In the genomic region with DNA sequence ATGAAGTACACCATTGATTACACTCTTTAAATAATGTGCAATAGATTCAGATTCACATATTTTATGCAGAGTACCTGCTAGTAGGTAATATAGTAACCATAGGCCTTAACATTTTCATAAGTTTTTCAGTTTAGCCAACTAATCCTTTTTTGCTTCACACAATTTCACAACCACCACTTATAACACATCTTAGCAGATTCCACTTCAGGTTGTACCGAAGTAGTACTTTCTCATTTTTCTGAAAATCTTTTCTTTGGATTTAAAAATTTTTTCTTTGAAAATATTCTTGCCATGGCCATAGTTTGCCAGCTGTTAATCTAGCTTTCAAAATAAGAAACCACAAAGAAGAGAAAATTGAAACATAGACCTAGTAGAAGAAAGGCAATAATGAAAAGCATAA, we compare ENCODE assay signal across 34 cellular contexts.
"Had no signal": no experiment of that assay in that cellular context is flagged by ENCODE, and none has a peak within 500 bp of the region (broad histone marks: within the 10 kb centered on the region; RNA-seq: fewer than 3 reads in every experiment).

No MANE protein-coding gene starts in this region.

- ATAC-seq: activated naive CD4-positive, alpha-beta T cell treated with anti-CD3 and anti-CD28 coated beads, Interleukin-2, amount 50 U/mL, for 72 hours; activated naive CD8-positive, alpha-beta T cell treated with anti-CD3 and anti-CD28 coated beads, Interleukin-2, amount 50 U/mL, for 24 hours; activated T-cell treated with anti-CD3 and anti-CD28 coated beads, Interleukin-2, amount 50 U/mL, for 4 hours; activated T-cell treated with anti-CD3 and anti-CD28 coated beads, Interleukin-2, amount 50 U/mL, for 72 hours; activated T-helper 17 cell treated with anti-CD3 and anti-CD28 coated beads, Interleukin-2, amount 50 U/mL, for 72 hours; body of pancreas had no signal

- H3K4me3 ChIP-seq: adrenal gland, ascending aorta, body of pancreas, breast epithelium, cardiac muscle cell had no signal

- H3K27me3 ChIP-seq: adrenal gland, ascending aorta, body of pancreas, brain microvascular endothelial cell, breast epithelium, cardiac muscle cell had no signal

- FAIRE-seq: astrocyte, bronchial epithelial cell had no signal

- H3K9me3 ChIP-seq: body of pancreas, breast epithelium had no signal

- H3K27ac ChIP-seq: adrenal gland, ascending aorta, body of pancreas, brain microvascular endothelial cell, breast epithelium, cardiac muscle cell had no signal

- H3K4me1 ChIP-seq: adrenal gland, ascending aorta, body of pancreas, breast epithelium had no signal

- H3K36me3 ChIP-seq: adrenal gland, ascending aorta, brain microvascular endothelial cell, breast epithelium, cardiac muscle cell had no signal

- DNase-seq: activated effector memory CD4-positive, alpha-beta T cell treated with anti-CD3 and anti-CD28 coated beads, Interleukin-2, amount 50 U/mL, for 16 hours; activated effector memory CD4-positive, alpha-beta T cell treated with Interleukin-2 at 50 U/mL for 16 hours; activated gamma-delta T cell; activated gamma-delta T cell treated with Interleukin-2 at 50 U/mL for 16 hours; activated naive CD4-positive, alpha-beta T cell; activated naive CD4-positive, alpha-beta T cell treated with anti-CD3 and anti-CD28 coated beads for 36 hours; activated naive CD4-positive, alpha-beta T cell treated with anti-CD3 and anti-CD28 coated beads, Interleukin-2, amount 10 ng/mL, durations not matched to agents 7 days and 5 days; activated naive CD4-positive, alpha-beta T cell treated with anti-CD3 and anti-CD28 coated beads, Interleukin-2, amount 50 U/mL, for 16 hours; activated naive CD4-positive, alpha-beta T cell treated with Interleukin-2 at 50 U/mL for 16 hours; activated naive CD8-positive, alpha-beta T cell treated with anti-CD3 and anti-CD28 coated beads for 36 hours; activated naive CD8-positive, alpha-beta T cell treated with anti-CD3 and anti-CD28 coated beads, Interleukin-2, amount 10 ng/mL, durations not matched to agents 7 days and 5 days; activated naive CD8-positive, alpha-beta T cell treated with anti-CD3 and anti-CD28 coated beads, Interleukin-2, amount 50 U/mL, for 24 hours; activated T-cell treated with anti-CD3 and anti-CD28 coated beads, Interleukin-2, amount 50 U/mL, for 1 hour; activated T-cell treated with anti-CD3 and anti-CD28 coated beads, Interleukin-2, amount 50 U/mL, for 24 hours; activated T-cell treated with anti-CD3 and anti-CD28 coated beads, Interleukin-2, amount 50 U/mL, for 4 hours; activated T-cell treated with anti-CD3 and anti-CD28 coated beads, Interleukin-2, amount 50 U/mL, for 48 hours; activated T-cell treated with anti-CD3 and anti-CD28 coated beads, Interleukin-2, amount 50 U/mL, for 72 hours; adrenal gland; amniotic stem cell; amygdala; anterior cingulate cortex; aorta; body of pancreas; brain microvascular endothelial cell; caudate nucleus; central memory CD4-positive, alpha-beta T cell; cerebellar nuclear complex had no signal
